28 cellular contexts compared by ENCODE assay signal in the genomic region with DNA sequence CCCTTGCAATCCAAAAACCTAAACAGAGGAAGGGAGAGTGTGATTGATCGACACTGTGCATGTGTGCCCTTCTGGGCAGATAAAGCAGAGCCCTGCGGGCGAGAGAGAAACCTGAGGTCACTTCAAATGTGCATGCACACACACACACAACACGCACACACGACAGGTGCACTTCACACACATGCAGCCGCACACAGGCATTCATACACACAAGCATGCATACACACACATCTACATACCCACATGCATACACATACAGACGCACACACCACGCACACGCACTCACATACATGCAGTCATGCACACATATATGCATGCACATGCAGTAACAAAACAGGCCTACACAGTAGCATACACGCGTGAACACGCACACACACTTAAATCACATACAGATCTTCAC.
"Had no signal": no experiment of that assay in that cellular context is flagged by ENCODE, and none has a peak within 500 bp of the region (broad histone marks: within the 10 kb centered on the region; RNA-seq: fewer than 3 reads in every experiment).

No MANE protein-coding gene starts in this region.

- H3K4me2 ChIP-seq: PC-9 had no signal

- FAIRE-seq: RCC 7860 had no signal

- H3K36me3 Mint-ChIP-seq: activated CD8-positive, alpha-beta memory T cell treated with anti-CD3 and anti-CD28 coated beads, Interleukin-2, amount 10 ng/mL, durations not matched to agents 7 days and 5 days; activated naive CD4-positive, alpha-beta T cell treated with anti-CD3 and anti-CD28 coated beads, Interleukin-2, amount 10 ng/mL, durations not matched to agents 7 days and 5 days; activated naive CD8-positive, alpha-beta T cell had no signal

- H3K4me3 Mint-ChIP-seq: activated CD4-positive, alpha-beta memory T cell treated with anti-CD3 and anti-CD28 coated beads, Interleukin-2, amount 10 ng/mL, durations not matched to agents 7 days and 5 days; activated CD8-positive, alpha-beta memory T cell treated with anti-CD3 and anti-CD28 coated beads, Interleukin-2, amount 10 ng/mL, durations not matched to agents 7 days and 5 days; activated naive CD4-positive, alpha-beta T cell treated with anti-CD3 and anti-CD28 coated beads, Interleukin-2, amount 10 ng/mL, durations not matched to agents 7 days and 5 days; activated naive CD8-positive, alpha-beta T cell; activated naive CD8-positive, alpha-beta T cell treated with anti-CD3 and anti-CD28 coated beads, Interleukin-2, amount 50 U/mL, for 24 hours had no signal

- H3K4me3 ChIP-seq: PC-9 had no signal

- H3K27me3 Mint-ChIP-seq: activated naive CD8-positive, alpha-beta T cell had no signal

- DNase-seq: activated CD4-positive, alpha-beta memory T cell treated with anti-CD3 and anti-CD28 coated beads, Interleukin-2, amount 10 ng/mL, durations not matched to agents 7 days and 5 days; activated CD4-positive, alpha-beta T cell treated with anti-CD3 and anti-CD28 coated beads for 1 hour; activated CD4-positive, alpha-beta T cell treated with anti-CD3 and anti-CD28 coated beads for 48 hours; activated CD4-positive, CD25-positive, alpha-beta regulatory T cell; activated CD8-positive, alpha-beta memory T cell treated with anti-CD3 and anti-CD28 coated beads for 24 hours; activated CD8-positive, alpha-beta memory T cell treated with anti-CD3 and anti-CD28 coated beads, Interleukin-2, amount 10 ng/mL, durations not matched to agents 7 days and 5 days; activated CD8-positive, alpha-beta memory T cell treated with anti-CD3 and anti-CD28 coated beads, Interleukin-2, amount 50 U/mL, for 48 hours; activated effector memory CD4-positive, alpha-beta T cell treated with Interleukin-2 at 50 U/mL for 16 hours; activated naive CD4-positive, alpha-beta T cell treated with anti-CD3 and anti-CD28 coated beads, Interleukin-2, amount 10 ng/mL, durations not matched to agents 7 days and 5 days; activated naive CD8-positive, alpha-beta T cell treated with anti-CD3 and anti-CD28 coated beads, Interleukin-2, amount 50 U/mL, for 24 hours; activated T-cell treated with anti-CD3 and anti-CD28 coated beads, Interleukin-2, amount 50 U/mL, for 48 hours; brain microvascular endothelial cell; central memory CD4-positive, alpha-beta T cell; MM.1S; MV-4-11; NCI-H1092; NCI-H1436 treated with DMSO at 0.1 percent for 48 hours; NCI-H1694 treated with DMSO at 0.1 percent for 48 hours; NCI-H2029; NCI-H345; NCI-H524 treated with DMSO at 0.1 percent for 48 hours; PC-9; Right ventricle myocardium superior; SW 1271; T1000; WERI-Rb-1 had no signal

- H3K27ac Mint-ChIP-seq: activated CD4-positive, alpha-beta memory T cell treated with anti-CD3 and anti-CD28 coated beads, Interleukin-2, amount 10 ng/mL, durations not matched to agents 7 days and 5 days; activated CD8-positive, alpha-beta memory T cell treated with anti-CD3 and anti-CD28 coated beads, Interleukin-2, amount 10 ng/mL, durations not matched to agents 7 days and 5 days; activated naive CD4-positive, alpha-beta T cell treated with anti-CD3 and anti-CD28 coated beads, Interleukin-2, amount 10 ng/mL, durations not matched to agents 7 days and 5 days; activated naive CD8-positive, alpha-beta T cell; activated naive CD8-positive, alpha-beta T cell treated with anti-CD3 and anti-CD28 coated beads, Interleukin-2, amount 50 U/mL, for 24 hours had no signal

- H3K9me3 Mint-ChIP-seq: activated CD4-positive, alpha-beta memory T cell treated with anti-CD3 and anti-CD28 coated beads, Interleukin-2, amount 10 ng/mL, durations not matched to agents 7 days and 5 days; activated naive CD4-positive, alpha-beta T cell treated with anti-CD3 and anti-CD28 coated beads, Interleukin-2, amount 10 ng/mL, durations not matched to agents 7 days and 5 days; activated naive CD8-positive, alpha-beta T cell treated with anti-CD3 and anti-CD28 coated beads, Interleukin-2, amount 50 U/mL, for 24 hours had no signal

- ATAC-seq: activated CD8-positive, alpha-beta memory T cell treated with anti-CD3 and anti-CD28 coated beads, Interleukin-2, amount 10 ng/mL, durations not matched to agents 7 days and 5 days; activated naive CD8-positive, alpha-beta T cell treated with anti-CD3 and anti-CD28 coated beads, Interleukin-2, amount 50 U/mL, for 24 hours had no signal

- H3K27ac ChIP-seq: brain microvascular endothelial cell, PC-9, WERI-Rb-1 had no signal

- H2AFZ ChIP-seq: PC-9 had no signal

- H3K27me3 ChIP-seq: brain microvascular endothelial cell had no signal
